In genomic region chr4:38667005-38667771, GRCh38 we compare ENCODE assay signal across 1 cellular context.
A peak's percentile ranks its signal among the peaks of the same experiment; 100 is the strongest.
TF ChIP-seq lines count a peak whose summit lies in the region.

No MANE protein-coding gene starts in this region.

TF ChIP-seq in HepG2, 621 proteins besides CTCF, POLR2A, EP300 and RAD21 (continued from another document and continues in another):
- peak; percentile 76 for TF ChIP-seq PATZ1 (CRISPR knock-in tag; IDR thresholded peaks at IDR 0.05)
- no peak for TF ChIP-seq ZFP62 (CRISPR knock-in tag; IDR thresholded peaks at IDR 0.05)
- TF ChIP-seq CEBPG (CRISPR knock-in tag; IDR thresholded peaks at IDR 0.05) = peak; percentile 95; the same call in 1 of the 2 replicates
- TF ChIP-seq DRAP1 (CRISPR knock-in tag; IDR thresholded peaks at IDR 0.05) = peak; percentile 71
- TF ChIP-seq ATF7 (IDR thresholded peaks at IDR 0.05) = peak; percentile 71
- peak; percentile 84 for TF ChIP-seq ATF7 (CRISPR knock-in tag; IDR thresholded peaks at IDR 0.05)
- TF ChIP-seq ZNF350 (CRISPR knock-in tag; IDR thresholded peaks at IDR 0.05; ENCODE audit: borderline replicate concordance, low read depth) = peak; percentile 79
- peak; percentile 98 for TF ChIP-seq MED1 (CRISPR knock-in tag; IDR thresholded peaks at IDR 0.05)
- 0 out of 2 replicates have a peak, but pooled peaks have one; percentile 66 for TF ChIP-seq ZNF557 (CRISPR knock-in tag; IDR thresholded peaks at IDR 0.05)
- no peak for TF ChIP-seq CBFB (CRISPR knock-in tag; IDR thresholded peaks at IDR 0.05)
- 0 out of 2 replicates have a peak, but pooled peaks have one; percentile 19 for TF ChIP-seq KLF9 (CRISPR knock-in tag; IDR thresholded peaks at IDR 0.05; ENCODE audit: low read depth)
- TF ChIP-seq FOSL2 (CRISPR knock-in tag; IDR thresholded peaks at IDR 0.05) = peak; percentile 81
- peak; percentile 68 for TF ChIP-seq BCL6 (CRISPR knock-in tag; IDR thresholded peaks at IDR 0.05)
- TF ChIP-seq ZNF430 (CRISPR knock-in tag; IDR thresholded peaks at IDR 0.05) = peak; percentile 77
- peak; percentile 76 for TF ChIP-seq FOXO1 (CRISPR knock-in tag; IDR thresholded peaks at IDR 0.05)
- TF ChIP-seq SPEN (CRISPR knock-in tag; IDR thresholded peaks at IDR 0.05; ENCODE audit: low read depth) = peak; percentile 49
- TF ChIP-seq ZFP36L1 (CRISPR knock-in tag; IDR thresholded peaks at IDR 0.05) = peak; percentile 78; the same call in 1 of the 2 replicates
- TF ChIP-seq HMGXB4 (CRISPR knock-in tag; IDR thresholded peaks at IDR 0.05; ENCODE audit: borderline replicate concordance in 1 of 2, low read depth in 1 of 2) = peak; percentile 38 to 62; a peak in 3 of 4 replicates
- no peak for TF ChIP-seq JDP2 (CRISPR knock-in tag; IDR thresholded peaks at IDR 0.05; ENCODE audit: borderline replicate concordance)
- TF ChIP-seq MYPOP (CRISPR knock-in tag; IDR thresholded peaks at IDR 0.05) = 0 out of 2 replicates have a peak, but pooled peaks have one; percentile 55
- TF ChIP-seq ZNF589 (CRISPR knock-in tag; conservative IDR thresholded peaks at IDR 0.05) = peak; percentile 54; the same call in 1 of the 2 replicates
- TF ChIP-seq ZSCAN29 (CRISPR knock-in tag; conservative IDR thresholded peaks at IDR 0.05) = peak; percentile 77
- peak; percentile 97 for TF ChIP-seq FOXP4 (CRISPR knock-in tag; IDR thresholded peaks at IDR 0.05)
- TF ChIP-seq LCORL (IDR thresholded peaks at IDR 0.05) = no peak
- peak; percentile 86 for TF ChIP-seq LCORL (CRISPR knock-in tag; IDR thresholded peaks at IDR 0.05)
- TF ChIP-seq SMARCC2 (IDR thresholded peaks at IDR 0.05) = no peak
- no peak for TF ChIP-seq HDAC6 (IDR thresholded peaks at IDR 0.05; ENCODE audit: low read depth, low read length)
- TF ChIP-seq ZBTB7B (CRISPR knock-in tag; IDR thresholded peaks at IDR 0.05) = peak; percentile 42; the same call in 1 of the 2 replicates
- TF ChIP-seq ARID2 (CRISPR knock-in tag; IDR thresholded peaks at IDR 0.05; ENCODE audit: borderline replicate concordance) = peak; percentile 40; the same call in 1 of the 2 replicates
- TF ChIP-seq IKZF5 (CRISPR knock-in tag; IDR thresholded peaks at IDR 0.05) = peak; percentile 89
- TF ChIP-seq HOXD1 (CRISPR knock-in tag; IDR thresholded peaks at IDR 0.05) = peak; percentile 70; the same call in 1 of the 2 replicates
- no peak for TF ChIP-seq CCAR2 (optimal IDR thresholded peaks at IDR 0.05; ENCODE audit: low read depth, low read length)
- TF ChIP-seq ZNF136 (CRISPR knock-in tag; IDR thresholded peaks at IDR 0.05; ENCODE audit: low read depth) = peak; percentile 29; the same call in 1 of the 2 replicates
- peak; percentile 49; the same call in 1 of the 2 replicates for TF ChIP-seq ZNF775 (CRISPR knock-in tag; IDR thresholded peaks at IDR 0.05; ENCODE audit: borderline replicate concordance)
- peak; percentile 42 for TF ChIP-seq SKI (IDR thresholded peaks at IDR 0.05; ENCODE audit: partially characterized antibody)
- TF ChIP-seq DMAP1 (CRISPR knock-in tag; IDR thresholded peaks at IDR 0.05) = no peak; the same call in 1 of the 2 replicates
- TF ChIP-seq RAD51 (IDR thresholded peaks at IDR 0.05; ENCODE audit: borderline replicate concordance) = no peak
- 0 out of 2 replicates have a peak, but pooled peaks have one; percentile 19 for TF ChIP-seq SATB2 (CRISPR knock-in tag; IDR thresholded peaks at IDR 0.05)
- peak; percentile 34; the same call in 1 of the 2 replicates for TF ChIP-seq CREB3 (CRISPR knock-in tag; IDR thresholded peaks at IDR 0.05)
- peak; percentile 51; the same call in 1 of the 2 replicates for TF ChIP-seq ZSCAN5A (CRISPR knock-in tag; IDR thresholded peaks at IDR 0.05; ENCODE audit: borderline replicate concordance)
- peak; percentile 81 for TF ChIP-seq KAT8 (CRISPR knock-in tag; IDR thresholded peaks at IDR 0.05)
- TF ChIP-seq PHF8 (CRISPR knock-in tag; IDR thresholded peaks at IDR 0.05) = no peak; the same call in 1 of the 2 replicates
- TF ChIP-seq ZNF264 (CRISPR knock-in tag; IDR thresholded peaks at IDR 0.05) = 0 out of 2 replicates have a peak, but pooled peaks have one; percentile 38
- TF ChIP-seq HNF1B (CRISPR knock-in tag; IDR thresholded peaks at IDR 0.05) = peak; percentile 70
- no peak for TF ChIP-seq SIN3B (IDR thresholded peaks at IDR 0.05; ENCODE audit: low read length)
- TF ChIP-seq ONECUT2 (CRISPR knock-in tag; IDR thresholded peaks at IDR 0.05) = 0 out of 2 replicates have a peak, but pooled peaks have one; percentile 17
- peak; percentile 89 for TF ChIP-seq KAT7 (CRISPR knock-in tag; IDR thresholded peaks at IDR 0.05; ENCODE audit: borderline replicate concordance)
- TF ChIP-seq TFDP2 (CRISPR knock-in tag; IDR thresholded peaks at IDR 0.05) = peak; percentile 21; the same call in 1 of the 2 replicates
- TF ChIP-seq ZSCAN9 (CRISPR knock-in tag; IDR thresholded peaks at IDR 0.05; ENCODE audit: borderline replicate concordance) = peak; percentile 51; the same call in 1 of the 2 replicates
- 0 out of 2 replicates have a peak, but pooled peaks have one; percentile 50 for TF ChIP-seq ARNTL (CRISPR knock-in tag; IDR thresholded peaks at IDR 0.05)
- TF ChIP-seq CC2D1A (CRISPR knock-in tag; IDR thresholded peaks at IDR 0.05) = 0 out of 2 replicates have a peak, but pooled peaks have one; percentile 29
- TF ChIP-seq KDM2A (CRISPR knock-in tag; IDR thresholded peaks at IDR 0.05; ENCODE audit: borderline replicate concordance, low read depth) = 0 out of 2 replicates have a peak, but pooled peaks have one; percentile 27
- TF ChIP-seq MXI1 (IDR thresholded peaks at IDR 0.05; ENCODE audit: borderline replicate concordance, low read depth, low read length) = peak; percentile 48; the same call in 1 of the 3 replicates
- TF ChIP-seq HMG20B (CRISPR knock-in tag; conservative IDR thresholded peaks at IDR 0.05) = peak; percentile 36; the same call in 1 of the 2 replicates
- no peak for TF ChIP-seq ZFYVE20 (CRISPR knock-in tag; IDR thresholded peaks at IDR 0.05; ENCODE audit: borderline replicate concordance, low read depth)
- peak; percentile 95 for TF ChIP-seq TBX2 (CRISPR knock-in tag; IDR thresholded peaks at IDR 0.05; ENCODE audit: borderline replicate concordance)
- peak; percentile 24 for TF ChIP-seq CBX1 (IDR thresholded peaks at IDR 0.05; ENCODE audit: low read depth)
- no peak for TF ChIP-seq NPAS2 (CRISPR knock-in tag; IDR thresholded peaks at IDR 0.05; ENCODE audit: borderline replicate concordance)
